ENCODE assay signal across 1 cellular context in the genomic region with DNA sequence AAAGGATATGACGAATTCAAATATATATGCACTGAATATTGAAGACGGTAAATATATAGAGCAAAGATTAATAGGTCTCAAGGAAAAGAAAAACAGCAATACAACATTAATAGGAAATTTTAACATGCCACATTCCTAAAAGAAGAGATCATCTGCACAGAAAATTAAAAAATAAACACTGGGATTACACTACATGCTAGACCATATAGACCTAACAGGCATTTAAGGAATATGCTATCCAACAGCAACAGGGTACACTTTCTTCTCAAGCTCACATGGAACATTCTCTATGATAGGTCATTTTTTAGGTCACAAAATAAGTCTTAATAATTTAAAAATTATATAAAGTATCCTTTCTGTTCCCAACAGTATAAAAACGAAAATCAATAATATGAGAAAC.
TF ChIP-seq lines count a peak whose summit lies in the region.

No MANE protein-coding gene starts in this region.

TF ChIP-seq in SK-N-SH treated with all-trans-retinoic acid at 6 μM for 48 hours, 23 proteins besides CTCF, POLR2A, EP300 and RAD21 (continued from another document):
- TF ChIP-seq TSHZ2 (CRISPR knock-in tag; IDR thresholded peaks at IDR 0.05), result no peak
- TF ChIP-seq, protein P1, sequence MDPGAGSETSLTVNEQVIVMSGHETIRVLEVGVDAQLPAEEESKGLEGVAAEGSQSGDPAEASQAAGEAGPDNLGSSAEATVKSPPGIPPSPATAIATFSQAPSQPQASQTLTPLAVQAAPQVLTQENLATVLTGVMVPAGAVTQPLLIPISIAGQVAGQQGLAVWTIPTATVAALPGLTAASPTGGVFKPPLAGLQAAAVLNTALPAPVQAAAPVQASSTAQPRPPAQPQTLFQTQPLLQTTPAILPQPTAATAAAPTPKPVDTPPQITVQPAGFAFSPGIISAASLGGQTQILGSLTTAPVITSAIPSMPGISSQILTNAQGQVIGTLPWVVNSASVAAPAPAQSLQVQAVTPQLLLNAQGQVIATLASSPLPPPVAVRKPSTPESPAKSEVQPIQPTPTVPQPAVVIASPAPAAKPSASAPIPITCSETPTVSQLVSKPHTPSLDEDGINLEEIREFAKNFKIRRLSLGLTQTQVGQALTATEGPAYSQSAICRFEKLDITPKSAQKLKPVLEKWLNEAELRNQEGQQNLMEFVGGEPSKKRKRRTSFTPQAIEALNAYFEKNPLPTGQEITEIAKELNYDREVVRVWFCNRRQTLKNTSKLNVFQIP (CRISPR knock-in tag; IDR thresholded peaks at IDR 0.05; ENCODE audit: borderline replicate concordance, low read depth), result no peak
- TF ChIP-seq CSDC2 (CRISPR knock-in tag; IDR thresholded peaks at IDR 0.05), result no peak
- TF ChIP-seq CREB5 (CRISPR knock-in tag; IDR thresholded peaks at IDR 0.05; ENCODE audit: low read depth), result no peak
- no peak for TF ChIP-seq ZC3H10 (CRISPR knock-in tag; IDR thresholded peaks at IDR 0.05)
- TF ChIP-seq, protein P2, sequence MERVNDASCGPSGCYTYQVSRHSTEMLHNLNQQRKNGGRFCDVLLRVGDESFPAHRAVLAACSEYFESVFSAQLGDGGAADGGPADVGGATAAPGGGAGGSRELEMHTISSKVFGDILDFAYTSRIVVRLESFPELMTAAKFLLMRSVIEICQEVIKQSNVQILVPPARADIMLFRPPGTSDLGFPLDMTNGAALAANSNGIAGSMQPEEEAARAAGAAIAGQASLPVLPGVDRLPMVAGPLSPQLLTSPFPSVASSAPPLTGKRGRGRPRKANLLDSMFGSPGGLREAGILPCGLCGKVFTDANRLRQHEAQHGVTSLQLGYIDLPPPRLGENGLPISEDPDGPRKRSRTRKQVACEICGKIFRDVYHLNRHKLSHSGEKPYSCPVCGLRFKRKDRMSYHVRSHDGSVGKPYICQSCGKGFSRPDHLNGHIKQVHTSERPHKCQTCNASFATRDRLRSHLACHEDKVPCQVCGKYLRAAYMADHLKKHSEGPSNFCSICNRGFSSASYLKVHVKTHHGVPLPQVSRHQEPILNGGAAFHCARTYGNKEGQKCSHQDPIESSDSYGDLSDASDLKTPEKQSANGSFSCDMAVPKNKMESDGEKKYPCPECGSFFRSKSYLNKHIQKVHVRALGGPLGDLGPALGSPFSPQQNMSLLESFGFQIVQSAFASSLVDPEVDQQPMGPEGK (CRISPR knock-in tag; IDR thresholded peaks at IDR 0.05; ENCODE audit: borderline replicate concordance), result no peak
- no peak for TF ChIP-seq RARB (CRISPR knock-in tag; IDR thresholded peaks at IDR 0.05)
- no peak for TF ChIP-seq ZFP3 (CRISPR knock-in tag; IDR thresholded peaks at IDR 0.05)
- no peak for TF ChIP-seq PPARA (CRISPR knock-in tag; IDR thresholded peaks at IDR 0.05; ENCODE audit: borderline replicate concordance)
- TF ChIP-seq OSR1 (CRISPR knock-in tag; IDR thresholded peaks at IDR 0.05), result no peak
- TF ChIP-seq ZNF8 (CRISPR knock-in tag; IDR thresholded peaks at IDR 0.05), result no peak
- no peak for TF ChIP-seq BACH2 (CRISPR knock-in tag; IDR thresholded peaks at IDR 0.05; ENCODE audit: borderline replicate concordance)
